In the genomic region with DNA sequence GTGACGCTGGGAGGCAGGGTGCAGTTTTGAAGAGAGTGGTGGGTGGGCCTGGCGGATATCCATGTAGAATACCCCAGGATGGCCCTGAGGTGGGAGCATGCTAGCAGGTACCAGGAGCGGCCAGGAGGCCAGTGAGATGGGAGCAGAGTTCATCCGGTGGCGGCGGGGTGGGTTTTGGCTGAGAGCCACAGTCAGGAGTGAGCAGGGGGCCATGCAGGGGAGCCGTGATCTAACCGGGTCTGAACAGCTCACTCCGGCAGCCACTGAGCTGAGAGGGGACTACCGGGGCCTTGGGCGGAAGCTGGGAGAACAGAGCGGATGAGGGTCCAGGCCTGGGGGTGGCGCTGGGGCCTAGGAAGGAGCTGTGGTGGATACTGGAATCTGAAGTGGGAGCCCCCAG, we compare ENCODE assay signal across 17 cellular contexts. TPM values are rescaled to one million over a fixed set of nuclear protein-coding genes. Genes with fewer than 3 reads are reported as not detected.
DNase-seq lines count a peak whose midpoint lies in the region; ATAC-seq and TF ChIP-seq lines count a peak whose summit lies in the region.
"Had no signal": no experiment of that assay in that cellular context is flagged by ENCODE, and none has a peak within 500 bp of the region (broad histone marks: within the 10 kb centered on the region; RNA-seq: fewer than 3 reads in every experiment).

No MANE protein-coding gene starts in this region.

- H3K27ac ChIP-seq in neural progenitor cell, result no peak overlapping the region
- H3K27ac ChIP-seq: foreskin keratinocyte, sigmoid colon, vagina had no signal

- TF ChIP-seq CTCF in neural progenitor cell (IDR thresholded peaks at IDR 0.05), result no peak

- no peak overlapping the region for H3K4me2 ChIP-seq in neural progenitor cell

- no peaks in the 10 kb centered on the region for H3K27me3 ChIP-seq in neural progenitor cell
- H3K27me3 ChIP-seq: vagina had no signal

- no peaks in the 10 kb centered on the region for H3K79me2 ChIP-seq in neural progenitor cell (ENCODE audit: low read depth)

- H3K9me3 Mint-ChIP-seq in neural progenitor cell, result no peaks in the 10 kb centered on the region
- H3K9me3 Mint-ChIP-seq: stimulated activated naive CD8-positive, alpha-beta T cell treated with anti-CD3 and anti-CD28 coated beads, Interleukin-15, Interleukin-2, amounts not matched to agents 100 ng/mL and 50 ng/mL, for 24 hours had no signal

- intact Hi-C loops in cardiac septum (cut with DNase I) (no loop called here), Right ventricle myocardium inferior (cut with DNase I) (loop anchor here (5.0 kb wide), 1 partner anchor 48 kb away; a partner anchor contains a TSS)

- peaks cover 8% of the 10 kb centered on the region for H3K27me3 Mint-ChIP-seq in neural progenitor cell (ENCODE audit: insufficient read depth, low read depth)
- H3K27me3 Mint-ChIP-seq: stimulated activated naive CD8-positive, alpha-beta T cell treated with anti-CD3 and anti-CD28 coated beads, Interleukin-15, Interleukin-2, amounts not matched to agents 100 ng/mL and 50 ng/mL, for 24 hours had no signal

- H3K4me3 ChIP-seq in neural progenitor cell, result no peak overlapping the region
- H3K4me3 ChIP-seq: HAP-1, sigmoid colon, vagina had no signal

- no peaks in the 10 kb centered on the region for H3F3A ChIP-seq in neural progenitor cell (ENCODE audit: low read depth)

- no peak for ATAC-seq in Right ventricle myocardium inferior
- ATAC-seq: foreskin keratinocyte, left colon had no signal

- H3K27ac Mint-ChIP-seq in neural progenitor cell, result peak overlapping the region; percentile 8
- H3K27ac Mint-ChIP-seq: stimulated activated naive CD8-positive, alpha-beta T cell treated with anti-CD3 and anti-CD28 coated beads, Interleukin-15, Interleukin-2, amounts not matched to agents 100 ng/mL and 50 ng/mL, for 24 hours had no signal

- no peaks in the 10 kb centered on the region for H3K36me3 ChIP-seq in neural progenitor cell
- H3K36me3 ChIP-seq: HAP-1, sigmoid colon, vagina had no signal

- no peaks in the 10 kb centered on the region for H3K36me3 Mint-ChIP-seq in neural progenitor cell

- DNase-seq in cardiac septum (ENCODE audit: low spot score), result peak; percentile 38
- no peak for DNase-seq in Right ventricle myocardium inferior (ENCODE audit: missing footprints)
- DNase-seq in ecto neural progenitor cell (ENCODE audit: low spot score), result peak; percentile 42
- DNase-seq in neural progenitor cell (ENCODE audit: low spot score), result no peak
- DNase-seq in germinal center (ENCODE audit: low spot score), result no peak
- no peak for DNase-seq in SW 1271 (lab: John Stamatoyannopoulos, UW)
- no peak for DNase-seq in NCI-H510A (lab: John Stamatoyannopoulos, UW)
- DNase-seq: COR-L47, foreskin keratinocyte, left colon, NCI-H2029, NCI-H510A treated with DMSO at 0.1 percent for 48 hours, Right ventricle myocardium superior, sigmoid colon had no signal

- H3K4me1 Mint-ChIP-seq in neural progenitor cell, result peaks cover 16% of the 10 kb centered on the region

- H3K9me3 ChIP-seq in neural progenitor cell (ENCODE audit: low read depth), result no peaks in the 10 kb centered on the region
- H3K9me3 ChIP-seq: HAP-1, sigmoid colon, vagina had no signal

- H3K9ac ChIP-seq in neural progenitor cell, result no peak overlapping the region

- H3K4me3 Mint-ChIP-seq in neural progenitor cell, result no peak overlapping the region
- H3K4me3 Mint-ChIP-seq: stimulated activated naive CD8-positive, alpha-beta T cell treated with anti-CD3 and anti-CD28 coated beads, Interleukin-15, Interleukin-2, amounts not matched to agents 100 ng/mL and 50 ng/mL, for 24 hours had no signal

- no peaks in the 10 kb centered on the region for H4K20me1 ChIP-seq in neural progenitor cell (ENCODE audit: low read depth)

- H3K4me1 ChIP-seq in neural progenitor cell, result peaks cover 14% of the 10 kb centered on the region
- H3K4me1 ChIP-seq: foreskin keratinocyte, sigmoid colon, vagina had no signal

- H2AFZ ChIP-seq in neural progenitor cell (replicated peaks), result no peak overlapping the region

RNA-seq across cellular contexts. Expression of a gene that starts 47.6 kb away (rescaled TPM):
- 2.3 TPM for total RNA-seq in cardiac septum
- total RNA-seq in Right ventricle myocardium inferior, result 1.2 TPM
- 15.6 and 25.7 TPM in 2 replicates for total RNA-seq in neural progenitor cell (ENCODE audit: low replicate concordance)

Comparison
In these comparisons a context has a peak if more than half of its experiments do, and no peak if none do; other contexts are left out.
1. DNase-seq: peak in cardiac septum (single experiment) and ecto neural progenitor cell (single experiment); none in Right ventricle myocardium inferior (single experiment), neural progenitor cell (single experiment), germinal center (single experiment), SW 1271 (0 of 2) and NCI-H510A (single experiment).